In genomic region chr6:11367638-11368199, GRCh38 we compare ENCODE assay signal across 13 cellular contexts.
DNase-seq lines count a peak whose midpoint lies in the region; ATAC-seq, FAIRE-seq and TF ChIP-seq lines count a peak whose summit lies in the region.
"Had no signal": no experiment of that assay in that cellular context is flagged by ENCODE, and none has a peak within 500 bp of the region (broad histone marks: within the 10 kb centered on the region; RNA-seq: fewer than 3 reads in every experiment).

No MANE protein-coding gene starts in this region.

- FAIRE-seq in kidney (lab: Jason Lieb, UNC), result peak; percentile 96
- FAIRE-seq: A204.1, G401.6 had no signal

- intact Hi-C loops in activated CD4-positive, alpha-beta memory T cell treated with anti-CD3 and anti-CD28 coated beads for 36 hours (cut with micrococcal nuclease), result loop anchor here (2.0 to 10.0 kb wide), 6 partner anchors 91 to 647 kb away; partner anchors contain the start of genes HIVEP1, MAK and TMEM170B
- intact Hi-C loops in kidney (cut with DNase I), result no loop called here

- H3K27me3 Mint-ChIP-seq in T-helper 2 cell treated with Interferon-gamma antibody and Interleukin-4, amounts not matched to agents 5 μg/mL and 100 μg/mL, for 36 hours (ENCODE audit: low read depth), result no peaks in the 10 kb centered on the region
- no peaks in the 10 kb centered on the region for H3K27me3 Mint-ChIP-seq in activated CD4-positive, alpha-beta memory T cell treated with anti-CD3 and anti-CD28 coated beads for 36 hours

- peaks cover 41% of the 10 kb centered on the region for H3K4me1 Mint-ChIP-seq in T-helper 2 cell treated with Interferon-gamma antibody and Interleukin-4, amounts not matched to agents 5 μg/mL and 100 μg/mL, for 36 hours (ENCODE audit: low read depth)
- H3K4me1 Mint-ChIP-seq in activated CD4-positive, alpha-beta memory T cell treated with anti-CD3 and anti-CD28 coated beads for 36 hours (ENCODE audit: low read depth), result peaks cover 91% of the 10 kb centered on the region
- H3K4me1 Mint-ChIP-seq in stimulated activated effector memory CD8-positive, alpha-beta T cell treated with anti-CD3 and anti-CD28 coated beads, Interleukin-12 subunit alpha, Interleukin-12 subunit beta, amount 100 ng/mL, for 72 hours, result peaks cover 95% of the 10 kb centered on the region

- H3K36me3 ChIP-seq in kidney (ENCODE audit: control insufficient read depth in 1 of 2, insufficient read depth in 2 of 2, low read length in 2 of 2), result no peaks in the 10 kb centered on the region

- no peaks in the 10 kb centered on the region for H3K9me3 Mint-ChIP-seq in T-helper 2 cell treated with Interferon-gamma antibody and Interleukin-4, amounts not matched to agents 5 μg/mL and 100 μg/mL, for 36 hours
- H3K9me3 Mint-ChIP-seq in activated CD4-positive, alpha-beta memory T cell treated with anti-CD3 and anti-CD28 coated beads for 36 hours, result peaks cover 3% of the 10 kb centered on the region
- H3K9me3 Mint-ChIP-seq in stimulated activated effector memory CD8-positive, alpha-beta T cell treated with anti-CD3 and anti-CD28 coated beads, Interleukin-12 subunit alpha, Interleukin-12 subunit beta, amount 100 ng/mL, for 72 hours, result peaks cover 3% of the 10 kb centered on the region

- peak overlapping the region; percentile 89 to 96 for H3K27ac ChIP-seq in kidney (ENCODE audit: low read depth in 2 of 2, low read length in 2 of 2)

- in situ Hi-C loops in G401 (cut with HindIII; ENCODE audit: low sequenced_read_pairs), result no loop called here

- no peak overlapping the region for H3K9ac ChIP-seq in kidney (ENCODE audit: low read length in 2 of 2)

- peak overlapping the region; percentile 63 for H3K4me3 Mint-ChIP-seq in T-helper 2 cell treated with Interferon-gamma antibody and Interleukin-4, amounts not matched to agents 5 μg/mL and 100 μg/mL, for 36 hours
- H3K4me3 Mint-ChIP-seq in activated CD4-positive, alpha-beta memory T cell treated with anti-CD3 and anti-CD28 coated beads for 36 hours, result no peak overlapping the region
- H3K4me3 Mint-ChIP-seq in stimulated activated effector memory CD8-positive, alpha-beta T cell treated with anti-CD3 and anti-CD28 coated beads, Interleukin-12 subunit alpha, Interleukin-12 subunit beta, amount 100 ng/mL, for 72 hours, result peak overlapping the region; percentile 66

- H3K4me1 ChIP-seq in kidney (ENCODE audit: control insufficient read depth in 1 of 2, insufficient read depth in 1 of 2, low read depth in 1 of 2, low read length in 2 of 2), result peaks cover 33 to 37% of the 10 kb centered on the region in 2 donors

- H3K9me3 ChIP-seq in kidney (ENCODE audit: control insufficient read depth in 1 of 2, low read length in 2 of 2), result no peaks in the 10 kb centered on the region

- no peak overlapping the region for H3K4me3 ChIP-seq in kidney (ENCODE audit: low read length in 2 of 2)

- no peak for DNase-seq in T-helper 2 cell treated with Interferon-gamma antibody and Interleukin-4, amounts not matched to agents 5 μg/mL and 100 μg/mL, for 36 hours (ENCODE audit: low spot score)
- DNase-seq in T-helper 2 cell (no peak), kidney (no peak), G401 (ENCODE audit: low spot score) (no peak), NCI-H748 treated with DMSO at 0.1 percent for 48 hours (lab: John Stamatoyannopoulos, UW) (no peak)
- DNase-seq in activated CD4-positive, alpha-beta memory T cell treated with anti-CD3 and anti-CD28 coated beads for 36 hours, result no peak
- DNase-seq in stimulated activated effector memory CD8-positive, alpha-beta T cell treated with anti-CD3 and anti-CD28 coated beads, Interleukin-12 subunit alpha, Interleukin-12 subunit beta, amount 100 ng/mL, for 72 hours (ENCODE audit: low spot score in 2 of 2), result no peak
- DNase-seq in activated CD8-positive, alpha-beta memory T cell treated with anti-CD3 and anti-CD28 coated beads, Interleukin-2, amount 50 U/mL, for 4 hours, result no peak
- DNase-seq: activated CD4-positive, alpha-beta T cell treated with anti-CD3 and anti-CD28 coated beads for 1 hour; Karpas-422; occipital lobe had no signal

- TF ChIP-seq CTCF in kidney (IDR thresholded peaks at IDR 0.05; ENCODE audit: borderline replicate concordance, extremely low read depth, insufficient read depth), result no peak

- CTCF ChIA-PET in activated CD4-positive, alpha-beta memory T cell treated with anti-CD3 and anti-CD28 coated beads for 36 hours (lab: Charles Lee), result interaction anchor here (1.1 to 3.2 kb wide), 6 partner anchors 13 to 135 kb away, joined by 3 to 13 read pairs (median 8); partner anchors contain the start of gene NEDD9

- H3K36me3 Mint-ChIP-seq in T-helper 2 cell treated with Interferon-gamma antibody and Interleukin-4, amounts not matched to agents 5 μg/mL and 100 μg/mL, for 36 hours (ENCODE audit: low read depth), result peaks cover 58% of the 10 kb centered on the region
- peaks cover 24% of the 10 kb centered on the region for H3K36me3 Mint-ChIP-seq in activated CD4-positive, alpha-beta memory T cell treated with anti-CD3 and anti-CD28 coated beads for 36 hours
- peaks cover 16% of the 10 kb centered on the region for H3K36me3 Mint-ChIP-seq in stimulated activated effector memory CD8-positive, alpha-beta T cell treated with anti-CD3 and anti-CD28 coated beads, Interleukin-12 subunit alpha, Interleukin-12 subunit beta, amount 100 ng/mL, for 72 hours

- POLR2A ChIA-PET in activated CD4-positive, alpha-beta memory T cell treated with anti-CD3 and anti-CD28 coated beads for 36 hours (lab: Charles Lee), result interaction anchor here (0.7 to 3.1 kb wide), 12 partner anchors 13 to 344 kb away, joined by 3 to 26 read pairs (median 4); partner anchors contain the start of genes NEDD9 and SMIM13

- peak overlapping the region; percentile 84 for H3K27ac Mint-ChIP-seq in T-helper 2 cell treated with Interferon-gamma antibody and Interleukin-4, amounts not matched to agents 5 μg/mL and 100 μg/mL, for 36 hours
- H3K27ac Mint-ChIP-seq in activated CD4-positive, alpha-beta memory T cell treated with anti-CD3 and anti-CD28 coated beads for 36 hours, result peak overlapping the region; percentile 77
- peak overlapping the region; percentile 88 for H3K27ac Mint-ChIP-seq in stimulated activated effector memory CD8-positive, alpha-beta T cell treated with anti-CD3 and anti-CD28 coated beads, Interleukin-12 subunit alpha, Interleukin-12 subunit beta, amount 100 ng/mL, for 72 hours

- ATAC-seq in stimulated activated effector memory CD8-positive, alpha-beta T cell treated with anti-CD3 and anti-CD28 coated beads, Interleukin-12 subunit alpha, Interleukin-12 subunit beta, amount 100 ng/mL, for 72 hours, result no peak
